ENCODE assay signal across 10 cellular contexts in the genomic region with DNA sequence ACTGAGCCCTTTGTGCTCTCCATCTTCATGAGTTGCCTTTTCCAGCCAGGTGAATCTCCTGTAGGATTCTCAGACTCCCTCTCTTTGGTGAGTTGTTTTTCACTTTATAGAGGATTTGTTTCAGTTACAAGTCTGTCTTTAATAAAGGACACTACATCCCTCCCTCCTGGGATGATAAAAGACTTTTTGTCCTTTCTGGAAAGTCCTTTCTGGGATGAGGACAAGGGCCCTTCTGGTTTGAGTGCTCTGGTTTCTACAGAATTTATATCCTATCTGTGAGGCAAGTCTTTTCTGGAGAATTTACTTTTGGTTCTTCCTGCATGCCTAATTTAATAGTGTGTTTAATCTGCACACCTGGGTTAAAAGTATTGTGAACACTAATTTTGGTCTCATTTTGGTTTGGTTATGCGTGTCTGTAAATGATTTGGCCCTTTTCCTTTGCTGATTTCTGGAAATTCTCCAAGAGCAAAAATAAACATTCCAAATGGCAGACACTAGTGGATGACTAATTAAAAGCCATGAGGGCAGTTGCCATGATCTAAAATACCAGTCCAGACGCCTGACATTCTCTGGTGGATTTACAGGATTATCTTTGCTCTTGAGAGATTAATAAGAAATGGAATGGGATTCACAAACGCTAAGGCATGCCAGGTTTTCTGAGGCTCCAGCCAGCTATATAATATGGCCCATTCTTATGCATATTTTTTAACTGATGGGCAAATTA. TPM values are rescaled to one million over a fixed set of nuclear protein-coding genes. Genes with fewer than 3 reads are reported as not detected.
DNase-seq lines count a peak whose midpoint lies in the region; ATAC-seq and TF ChIP-seq lines count a peak whose summit lies in the region.
"Had no signal": no experiment of that assay in that cellular context is flagged by ENCODE, and none has a peak within 500 bp of the region (broad histone marks: within the 10 kb centered on the region; RNA-seq: fewer than 3 reads in every experiment).

No MANE protein-coding gene starts in this region.

- DNase-seq in H4 (ENCODE audit: low spot score): peak; percentile 70
- peak; percentile 94 for DNase-seq in NCI-H82 treated with DMSO at 0.1 percent for 48 hours (lab: John Stamatoyannopoulos, UW; ENCODE audit: unreplicated experiment)
- peak; percentile 73 for DNase-seq in fibroblast of mammary gland (ENCODE audit: low read depth)
- DNase-seq in renal cortical epithelial cell (ENCODE audit: low read depth): peak; percentile 88
- DNase-seq in activated T-helper 2 cell treated with anti-CD3 and anti-CD28 coated beads, Interferon-gamma antibody, Interleukin-2, Interleukin-4, amounts not matched to agents 10 μg/mL and 5 μg/mL and 100 μg/mL, durations not matched to agents 14 hours and 24 hours and 36 hours (ENCODE audit: low spot score): no peak
- DNase-seq in testis: no peak

- ATAC-seq in HG03025 (IDR thresholded peaks at IDR 0.05; ENCODE audit: low FRiP score, unreplicated experiment) (no peak), GM18909 (IDR thresholded peaks at IDR 0.05; ENCODE audit: poor library complexity, unreplicated experiment) (no peak)

- TF ChIP-seq CTCF in fibroblast of mammary gland (conservative IDR thresholded peaks at IDR 0.05; ENCODE audit: control insufficient read depth, insufficient read depth, low read depth, low read length) (no peak), testis (IDR thresholded peaks at IDR 0.05) (no peak)

- no peak for TF ChIP-seq POLR2A in testis (IDR thresholded peaks at IDR 0.05)

- H3K9me3 ChIP-seq in testis: no peaks in the 10 kb centered on the region

- 42 to 47% methylated on average over 3 of the region's 3 CpGs for WGBS in testis, 2 donors

- H3K4me3 ChIP-seq in fibroblast of mammary gland (ENCODE audit: control insufficient read depth, low read depth, low read length): no peak overlapping the region
- no peak overlapping the region for H3K4me3 ChIP-seq in testis

- no peaks in the 10 kb centered on the region for H3K27me3 ChIP-seq in testis

- no peaks in the 10 kb centered on the region for H3K36me3 Mint-ChIP-seq in activated T-helper 2 cell treated with anti-CD3 and anti-CD28 coated beads, Interferon-gamma antibody, Interleukin-2, Interleukin-4, amounts not matched to agents 10 μg/mL and 5 μg/mL and 100 μg/mL, durations not matched to agents 14 hours and 24 hours and 36 hours (ENCODE audit: low read depth)

- H3K9me3 Mint-ChIP-seq in activated T-helper 2 cell treated with anti-CD3 and anti-CD28 coated beads, Interferon-gamma antibody, Interleukin-2, Interleukin-4, amounts not matched to agents 10 μg/mL and 5 μg/mL and 100 μg/mL, durations not matched to agents 14 hours and 24 hours and 36 hours: no peaks in the 10 kb centered on the region

- H3K27me3 Mint-ChIP-seq in activated T-helper 2 cell treated with anti-CD3 and anti-CD28 coated beads, Interferon-gamma antibody, Interleukin-2, Interleukin-4, amounts not matched to agents 10 μg/mL and 5 μg/mL and 100 μg/mL, durations not matched to agents 14 hours and 24 hours and 36 hours (ENCODE audit: low read depth): peaks cover 13% of the 10 kb centered on the region

- no peak overlapping the region for H3K27ac Mint-ChIP-seq in activated T-helper 2 cell treated with anti-CD3 and anti-CD28 coated beads, Interferon-gamma antibody, Interleukin-2, Interleukin-4, amounts not matched to agents 10 μg/mL and 5 μg/mL and 100 μg/mL, durations not matched to agents 14 hours and 24 hours and 36 hours

- intact Hi-C loops in activated T-helper 2 cell treated with anti-CD3 and anti-CD28 coated beads, Interferon-gamma antibody, Interleukin-2, Interleukin-4, amounts not matched to agents 10 μg/mL and 5 μg/mL and 100 μg/mL, durations not matched to agents 14 hours and 24 hours and 36 hours (cut with micrococcal nuclease): no loop called here
- intact Hi-C loops in testis (cut with DNase I; ENCODE audit: low total_unique reads): no loop called here

- H3K4me1 Mint-ChIP-seq in activated T-helper 2 cell treated with anti-CD3 and anti-CD28 coated beads, Interferon-gamma antibody, Interleukin-2, Interleukin-4, amounts not matched to agents 10 μg/mL and 5 μg/mL and 100 μg/mL, durations not matched to agents 14 hours and 24 hours and 36 hours (ENCODE audit: low read depth): no peaks in the 10 kb centered on the region

- no peaks in the 10 kb centered on the region for H3K36me3 ChIP-seq in testis (ENCODE audit: low read depth, missing control alignments)

- peak overlapping the region in 1 of 2 donors; percentile 8 for H3K27ac ChIP-seq in testis
- H3K27ac ChIP-seq: epithelial cell of prostate had no signal

- H3K4me1 ChIP-seq in testis: peaks cover 13% of the 10 kb centered on the region

- H3K4me3 Mint-ChIP-seq in activated T-helper 2 cell treated with anti-CD3 and anti-CD28 coated beads, Interferon-gamma antibody, Interleukin-2, Interleukin-4, amounts not matched to agents 10 μg/mL and 5 μg/mL and 100 μg/mL, durations not matched to agents 14 hours and 24 hours and 36 hours (ENCODE audit: low read depth): no peak overlapping the region

RNA-seq across cellular contexts. Expression of a gene that starts 44.8 kb away (rescaled TPM):
- 0.14 TPM in 1 of 2 replicates, not detected in the other for total RNA-seq in H4 (2014; rRNA removed; shearing (Covaris generic))
- total RNA-seq in renal cortical epithelial cell (0.60 and 0.87 TPM in 2 replicates), testis (100 to 1,000 TPM; 193 to 639 TPM)
- total RNA-seq in activated T-helper 2 cell treated with anti-CD3 and anti-CD28 coated beads, Interferon-gamma antibody, Interleukin-2, Interleukin-4, amounts not matched to agents 10 μg/mL and 5 μg/mL and 100 μg/mL, durations not matched to agents 14 hours and 24 hours and 36 hours: not detected in 2 replicates
- polyA plus RNA-seq in testis (ENCODE audit: insufficient read depth, low read depth, low replicate concordance): 1,044 TPM
- total RNA-seq: T-helper 2 cell treated with Interferon-gamma antibody and Interleukin-4, amounts not matched to agents 100 ng/mL and 5 ng/mL, for 36 hours had no signal

Comparison
In these comparisons a context has a peak if more than half of its experiments do, and no peak if none do; other contexts are left out.
1. DNase-seq: peak in H4 (single experiment), NCI-H82 treated with DMSO at 0.1 percent for 48 hours (single experiment), fibroblast of mammary gland (single experiment) and renal cortical epithelial cell (single experiment); none in activated T-helper 2 cell treated with anti-CD3 and anti-CD28 coated beads, Interferon-gamma antibody, Interleukin-2, Interleukin-4, amounts not matched to agents 10 μg/mL and 5 μg/mL and 100 μg/mL, durations not matched to agents 14 hours and 24 hours and 36 hours (single experiment) and testis (single experiment).
2. RNA of a gene that starts 44.8 kb away (total RNA-seq): 193 to 639 TPM in testis; 0.60 to 0.87 TPM in renal cortical epithelial cell, 0.14 TPM in H4 and not detected in activated T-helper 2 cell treated with anti-CD3 and anti-CD28 coated beads, Interferon-gamma antibody, Interleukin-2, Interleukin-4, amounts not matched to agents 10 μg/mL and 5 μg/mL and 100 μg/mL, durations not matched to agents 14 hours and 24 hours and 36 hours; every median in the first group is over 100 times any median in the second.